Comparison of ENCODE assay signal across 8 cellular contexts in the genomic region with DNA sequence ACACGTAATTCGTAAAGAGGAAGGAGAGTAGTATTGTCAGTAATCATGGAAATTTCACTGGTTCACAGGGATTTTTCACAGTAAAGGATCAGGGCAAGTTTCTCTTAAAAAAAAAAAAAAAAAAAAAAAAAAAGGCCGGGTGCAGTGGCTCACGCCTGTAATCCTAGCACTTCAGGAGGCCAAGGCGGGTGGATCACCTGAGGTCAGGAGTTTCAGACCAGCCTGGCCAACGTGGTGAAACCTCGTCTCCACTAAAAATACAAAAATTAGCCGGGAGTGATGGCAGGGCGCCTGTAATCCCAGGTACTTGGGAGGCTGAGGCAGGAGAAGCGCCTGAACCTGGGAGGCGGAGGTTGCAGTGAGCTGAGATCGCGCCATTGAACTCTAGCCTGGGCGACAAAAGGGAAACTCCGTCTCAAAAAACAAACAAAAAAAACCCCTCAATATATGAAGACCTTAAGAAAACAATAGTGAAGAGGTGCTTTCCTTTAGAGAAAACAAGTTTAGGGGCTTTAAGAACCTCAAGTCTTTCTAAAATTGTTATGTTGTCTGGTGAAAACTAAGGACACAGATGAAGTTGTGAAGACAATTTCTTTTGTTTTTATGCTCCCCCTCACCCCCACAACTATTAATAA. TPM values are rescaled to one million over a fixed set of nuclear protein-coding genes. Genes with fewer than 3 reads are reported as not detected.
DNase-seq lines count a peak whose midpoint lies in the region; ATAC-seq and TF ChIP-seq lines count a peak whose summit lies in the region.
"Not testable (repeated sequence)": the region's sequence is repeated elsewhere in the genome, so short reads cannot be mapped to it uniquely, and the experiment has no call there.

No MANE protein-coding gene starts in this region.

- 92 to 95% methylated on average over 12 to 15 of the region's 15 CpGs for WGBS in GM23248 (ENCODE audit: low coverage in 1 of 2, low lambda C conversion rate in 2 of 2, missing lambda C conversion rate in 2 of 2), 2 experiments
- 87 to 92% methylated on average over 5 to 15 of the region's 15 CpGs for WGBS in endodermal cell (ENCODE audit: insufficient coverage in 1 of 2, insufficient read length in 1 of 2), 2 experiments

- intact Hi-C loops in PC-9 (cut with micrococcal nuclease; ENCODE audit: unreplicated experiment): not testable (repeated sequence)

- H3K27me3 Mint-ChIP-seq in activated CD4-positive, alpha-beta memory T cell treated with anti-CD3 and anti-CD28 coated beads, Interleukin-2, amount 10 ng/mL, durations not matched to agents 7 days and 5 days; activated naive CD4-positive, alpha-beta T cell treated with anti-CD3 and anti-CD28 coated beads, Interleukin-2, amount 50 U/mL, for 24 hours; endodermal cell (ENCODE audit: insufficient read depth); naive B cell: not testable (repeated sequence)

- H3K4me2 ChIP-seq in GM23248 (ENCODE audit: unreplicated experiment); PC-9: not testable (repeated sequence)

- H3K9me3 Mint-ChIP-seq in activated CD4-positive, alpha-beta memory T cell treated with anti-CD3 and anti-CD28 coated beads, Interleukin-2, amount 10 ng/mL, durations not matched to agents 7 days and 5 days; activated naive CD4-positive, alpha-beta T cell treated with anti-CD3 and anti-CD28 coated beads, Interleukin-2, amount 50 U/mL, for 24 hours; endodermal cell; naive B cell; stimulated activated effector memory CD8-positive, alpha-beta T cell treated with anti-CD3 and anti-CD28 coated beads, Interleukin-12 subunit alpha, Interleukin-12 subunit beta, amount 100 ng/mL, for 72 hours: not testable (repeated sequence)

- H3K79me2 ChIP-seq in ACC112 (ENCODE audit: control insufficient read depth, insufficient read depth, low read length, unreplicated experiment) (peaks cover 84% of the 10 kb centered on the region), GM23248 (ENCODE audit: insufficient read depth) (peaks cover 98% of the 10 kb centered on the region), PC-9 (ENCODE audit: low read depth) (peaks cover 81% of the 10 kb centered on the region)

- DNase-seq in GM23248; PC-9; activated CD4-positive, alpha-beta memory T cell treated with anti-CD3 and anti-CD28 coated beads, Interleukin-2, amount 10 ng/mL, durations not matched to agents 7 days and 5 days; endodermal cell; naive B cell; stimulated activated effector memory CD8-positive, alpha-beta T cell treated with anti-CD3 and anti-CD28 coated beads, Interleukin-12 subunit alpha, Interleukin-12 subunit beta, amount 100 ng/mL, for 72 hours (ENCODE audit: low spot score in 2 of 2): not testable (repeated sequence)

- peak overlapping the region; percentile 48 for H3K27ac Mint-ChIP-seq in activated CD4-positive, alpha-beta memory T cell treated with anti-CD3 and anti-CD28 coated beads, Interleukin-2, amount 10 ng/mL, durations not matched to agents 7 days and 5 days
- peak overlapping the region; percentile 88 for H3K27ac Mint-ChIP-seq in activated naive CD4-positive, alpha-beta T cell treated with anti-CD3 and anti-CD28 coated beads, Interleukin-2, amount 50 U/mL, for 24 hours
- peak overlapping the region; percentile 68 for H3K27ac Mint-ChIP-seq in endodermal cell
- H3K27ac Mint-ChIP-seq in naive B cell: peak overlapping the region in 5 of 6 donors; percentile 20 to 79 (median 54)
- peak overlapping the region; percentile 23 for H3K27ac Mint-ChIP-seq in stimulated activated effector memory CD8-positive, alpha-beta T cell treated with anti-CD3 and anti-CD28 coated beads, Interleukin-12 subunit alpha, Interleukin-12 subunit beta, amount 100 ng/mL, for 72 hours

- H3K4me3 Mint-ChIP-seq in activated CD4-positive, alpha-beta memory T cell treated with anti-CD3 and anti-CD28 coated beads, Interleukin-2, amount 10 ng/mL, durations not matched to agents 7 days and 5 days; endodermal cell; naive B cell; stimulated activated effector memory CD8-positive, alpha-beta T cell treated with anti-CD3 and anti-CD28 coated beads, Interleukin-12 subunit alpha, Interleukin-12 subunit beta, amount 100 ng/mL, for 72 hours: not testable (repeated sequence)
- H3K4me3 Mint-ChIP-seq in activated naive CD4-positive, alpha-beta T cell treated with anti-CD3 and anti-CD28 coated beads, Interleukin-2, amount 50 U/mL, for 24 hours: peak overlapping the region; percentile 28

- in situ Hi-C loops in GM23248 (cut with MboI): not testable (repeated sequence)

- H3K4me3 ChIP-seq in ACC112 (ENCODE audit: low read depth, low read length); GM23248; PC-9; endodermal cell (ENCODE audit: low read length): not testable (repeated sequence)

- H3K27me3 ChIP-seq in ACC112 (ENCODE audit: insufficient read depth, low read length); GM23248 (replicated peaks; ENCODE audit: insufficient read depth); PC-9 (ENCODE audit: insufficient read depth, low read depth); endodermal cell (ENCODE audit: control insufficient read depth, insufficient read depth, low read length, poor library complexity, severe bottlenecking): not testable (repeated sequence)

- ATAC-seq in naive B cell (ENCODE audit: low read depth in 2 of 2): peak in 1 of 2 donors; percentile 52
- not testable (repeated sequence) for ATAC-seq in stimulated activated effector memory CD8-positive, alpha-beta T cell treated with anti-CD3 and anti-CD28 coated beads, Interleukin-12 subunit alpha, Interleukin-12 subunit beta, amount 100 ng/mL, for 72 hours

- H3K4me1 ChIP-seq in ACC112 (ENCODE audit: control insufficient read depth, insufficient read depth, low read length, unreplicated experiment) (peaks cover 41% of the 10 kb centered on the region), GM23248 (ENCODE audit: insufficient read depth) (peaks cover 42% of the 10 kb centered on the region), PC-9 (replicated peaks; ENCODE audit: insufficient read depth) (peaks cover 28% of the 10 kb centered on the region)
- not testable (repeated sequence) for H3K4me1 ChIP-seq in endodermal cell (ENCODE audit: control insufficient read depth, insufficient read depth, low read length)

- not testable (repeated sequence) for TF ChIP-seq CTCF in PC-9 (conservative IDR thresholded peaks at IDR 0.05); endodermal cell (conservative IDR thresholded peaks at IDR 0.05)

- peaks cover 16% of the 10 kb centered on the region for H3K36me3 Mint-ChIP-seq in activated CD4-positive, alpha-beta memory T cell treated with anti-CD3 and anti-CD28 coated beads, Interleukin-2, amount 10 ng/mL, durations not matched to agents 7 days and 5 days (ENCODE audit: low read depth)
- not testable (repeated sequence) for H3K36me3 Mint-ChIP-seq in activated naive CD4-positive, alpha-beta T cell treated with anti-CD3 and anti-CD28 coated beads, Interleukin-2, amount 50 U/mL, for 24 hours; endodermal cell (ENCODE audit: low read depth)
- peaks cover 12 to 16% of the 10 kb centered on the region in 2 donors for H3K36me3 Mint-ChIP-seq in naive B cell
- peaks cover 44% of the 10 kb centered on the region for H3K36me3 Mint-ChIP-seq in stimulated activated effector memory CD8-positive, alpha-beta T cell treated with anti-CD3 and anti-CD28 coated beads, Interleukin-12 subunit alpha, Interleukin-12 subunit beta, amount 100 ng/mL, for 72 hours

- CTCF ChIA-PET in PC-9 (lab: Charles Lee): not testable (repeated sequence)
- CTCF ChIA-PET in activated CD4-positive, alpha-beta memory T cell treated with anti-CD3 and anti-CD28 coated beads, Interleukin-2, amount 10 ng/mL, durations not matched to agents 7 days and 5 days (lab: Charles Lee): interaction anchor here (0.8 to 1.9 kb wide), 5 partner anchors 10 to 250 kb away, joined by 3 to 9 read pairs (median 4); no protein-coding TSS in a partner anchor

- H3K4me1 Mint-ChIP-seq in activated CD4-positive, alpha-beta memory T cell treated with anti-CD3 and anti-CD28 coated beads, Interleukin-2, amount 10 ng/mL, durations not matched to agents 7 days and 5 days: peaks cover 35% of the 10 kb centered on the region
- peaks cover 87% of the 10 kb centered on the region for H3K4me1 Mint-ChIP-seq in activated naive CD4-positive, alpha-beta T cell treated with anti-CD3 and anti-CD28 coated beads, Interleukin-2, amount 50 U/mL, for 24 hours
- H3K4me1 Mint-ChIP-seq in endodermal cell (peaks cover 21% of the 10 kb centered on the region), naive B cell (peaks cover 29 to 47% (median 45%) of the 10 kb centered on the region in 3 donors)
- H3K4me1 Mint-ChIP-seq in stimulated activated effector memory CD8-positive, alpha-beta T cell treated with anti-CD3 and anti-CD28 coated beads, Interleukin-12 subunit alpha, Interleukin-12 subunit beta, amount 100 ng/mL, for 72 hours: peaks cover 37% of the 10 kb centered on the region

- H3K9me3 ChIP-seq in GM23248 (ENCODE audit: low read depth); PC-9 (ENCODE audit: insufficient read depth, low read depth); endodermal cell (ENCODE audit: control insufficient read depth, low read length): not testable (repeated sequence)

- H3F3A ChIP-seq in GM23248 (ENCODE audit: insufficient read depth): peaks cover 21% of the 10 kb centered on the region; the same call in 1 of the 2 replicates
- peaks cover 37% of the 10 kb centered on the region for H3F3A ChIP-seq in PC-9 (ENCODE audit: insufficient read depth, low read depth)

- H4K20me1 ChIP-seq in GM23248 (ENCODE audit: insufficient read depth); PC-9 (ENCODE audit: insufficient read depth): not testable (repeated sequence)

- H3K36me3 ChIP-seq in ACC112 (ENCODE audit: insufficient read depth, low read length); GM23248 (ENCODE audit: low read depth); endodermal cell (ENCODE audit: control insufficient read depth, insufficient read depth, low read length): not testable (repeated sequence)
- H3K36me3 ChIP-seq in PC-9 (ENCODE audit: low read depth): peaks cover 12% of the 10 kb centered on the region; the same call in 1 of the 2 replicates

- BruUV-seq in PC-9 (replicated peaks; lab: Mats Ljungman, UMichigan): not testable (repeated sequence)

- POLR2A ChIA-PET in PC-9 (lab: Charles Lee; ENCODE audit: unreplicated experiment): interaction anchor here (0.7 kb wide), 1 partner anchor 32 kb away, joined by 3 read pairs; a partner anchor contains a TSS
- POLR2A ChIA-PET in activated CD4-positive, alpha-beta memory T cell treated with anti-CD3 and anti-CD28 coated beads, Interleukin-2, amount 10 ng/mL, durations not matched to agents 7 days and 5 days (lab: Charles Lee): interaction anchor here (1.2 kb wide), 1 partner anchor 61 kb away, joined by 3 read pairs; no protein-coding TSS in a partner anchor

- not testable (repeated sequence) for H3K9me2 ChIP-seq in GM23248 (ENCODE audit: insufficient read depth); PC-9 (ENCODE audit: insufficient read depth)

- H2AFZ ChIP-seq in ACC112 (ENCODE audit: low read length, unreplicated experiment); GM23248; PC-9: not testable (repeated sequence)

- peak overlapping the region; percentile 67 for H3K27ac ChIP-seq in ACC112 (ENCODE audit: low read depth, low read length)
- H3K27ac ChIP-seq in GM23248: peak overlapping the region; percentile 46
- H3K27ac ChIP-seq in PC-9: peak overlapping the region; percentile 40; the same call in 1 of the 2 replicates
- not testable (repeated sequence) for H3K27ac ChIP-seq in endodermal cell (ENCODE audit: low read depth, low read length)

- peak overlapping the region; percentile 39; the same call in 1 of the 2 replicates for H3K9ac ChIP-seq in GM23248
- H3K9ac ChIP-seq in endodermal cell (ENCODE audit: extremely low read depth, low read length, poor library complexity, severe bottlenecking): not testable (repeated sequence)

RNA-seq across cellular contexts. Expression of a gene that starts 32.6 kb away (rescaled TPM):
- total RNA-seq in GM23248 (2014; rRNA removed; shearing (Covaris generic)): 12.6 and 14.5 TPM in 2 replicates
- polyA plus RNA-seq in GM23248 (2016; fragmentation: Nextera tagmentation; extraction: Ambion mirVana) (22.5 and 23.3 TPM in 2 replicates), naive B cell (ENCODE audit: low read depth in 6 of 6) (10 to 100 TPM; 17.2 to 33.2 (median 19.5) TPM)
- total RNA-seq in PC-9 (2021) (11.2 and 17.8 TPM in 2 replicates), endodermal cell (10 to 100 TPM; 16.6 to 21.3 TPM)
- total RNA-seq in activated CD4-positive, alpha-beta memory T cell treated with anti-CD3 and anti-CD28 coated beads, Interleukin-2, amount 10 ng/mL, durations not matched to agents 7 days and 5 days: 1 to 10 TPM; 8.0 to 8.5 TPM
- polyA plus RNA-seq in endodermal cell (2013, experiment 1 of 2): 17.3 TPM
- 16.0 TPM for polyA plus RNA-seq in endodermal cell (2013, experiment 2 of 2)

Comparison
In these comparisons a context has a peak if more than half of its experiments do, and no peak if none do; other contexts are left out.
1. H3K27ac Mint-ChIP-seq: peak in every context shown above with its lines; median percentile 88 in activated naive CD4-positive, alpha-beta T cell treated with anti-CD3 and anti-CD28 coated beads, Interleukin-2, amount 50 U/mL, for 24 hours; 68 in endodermal cell; 54 in naive B cell; 48 in activated CD4-positive, alpha-beta memory T cell treated with anti-CD3 and anti-CD28 coated beads, Interleukin-2, amount 10 ng/mL, durations not matched to agents 7 days and 5 days; 23 in stimulated activated effector memory CD8-positive, alpha-beta T cell treated with anti-CD3 and anti-CD28 coated beads, Interleukin-12 subunit alpha, Interleukin-12 subunit beta, amount 100 ng/mL, for 72 hours.